Comparison of ENCODE assay signal across 1 cellular context in genomic region chr18:77123313-77124231, GRCh38.
TF ChIP-seq lines count a peak whose summit lies in the region.

No MANE protein-coding gene starts in this region.

TF ChIP-seq in H1, 55 proteins besides CTCF, POLR2A, EP300 and RAD21:
- no peak for TF ChIP-seq JUN (IDR thresholded peaks at IDR 0.05; ENCODE audit: low read depth, low read length)
- TF ChIP-seq E2F6 (IDR thresholded peaks at IDR 0.05), result no peak
- no peak for TF ChIP-seq BCL11A (IDR thresholded peaks at IDR 0.05; ENCODE audit: low read depth in 2 of 2, low read length in 2 of 2)
- TF ChIP-seq SP1 (IDR thresholded peaks at IDR 0.05; ENCODE audit: low read depth, low read length), result no peak
- TF ChIP-seq ATF3 (IDR thresholded peaks at IDR 0.05; ENCODE audit: insufficient read depth, low read depth, low read length), result no peak
- TF ChIP-seq SAP30 (IDR thresholded peaks at IDR 0.05; ENCODE audit: insufficient read depth, insufficient replicate concordance, low read length), result no peak
- TF ChIP-seq CBX8 (IDR thresholded peaks at IDR 0.05; ENCODE audit: borderline replicate concordance, low read depth, low read length), result no peak
- no peak for TF ChIP-seq RFX5 (IDR thresholded peaks at IDR 0.05; ENCODE audit: borderline replicate concordance, low read depth, low read length)
- TF ChIP-seq HDAC2 (IDR thresholded peaks at IDR 0.05; ENCODE audit: borderline replicate concordance in 1 of 2, low read depth in 2 of 2, low read length in 2 of 2), result no peak
- TF ChIP-seq SRF (IDR thresholded peaks at IDR 0.05; ENCODE audit: low read depth, low read length), result no peak
- TF ChIP-seq SIN3A (conservative IDR thresholded peaks at IDR 0.05 in 1 of 2, IDR thresholded peaks at IDR 0.05 in 1 of 2; ENCODE audit: low read depth in 1 of 2, low read length in 2 of 2), result no peak
- TF ChIP-seq EZH2 (IDR thresholded peaks at IDR 0.05; ENCODE audit: low read depth, low read length, severe bottlenecking), result no peak
- no peak for TF ChIP-seq POU5F1 (IDR thresholded peaks at IDR 0.05; ENCODE audit: low read depth, low read length)
- TF ChIP-seq KDM1A (IDR thresholded peaks at IDR 0.05; ENCODE audit: borderline replicate concordance, low read length), result no peak
- TF ChIP-seq ATF2 (IDR thresholded peaks at IDR 0.05; ENCODE audit: low read length), result no peak
- no peak for TF ChIP-seq NANOG (IDR thresholded peaks at IDR 0.05; ENCODE audit: insufficient read depth, low read depth, low read length, poor library complexity, severe bottlenecking)
- no peak for TF ChIP-seq CHD2 (IDR thresholded peaks at IDR 0.05; ENCODE audit: low read length)
- TF ChIP-seq ZNF274 (IDR thresholded peaks at IDR 0.05; ENCODE audit: borderline replicate concordance, extremely low read depth, low read length), result no peak
- no peak for TF ChIP-seq SP2 (IDR thresholded peaks at IDR 0.05; ENCODE audit: low read length)
- no peak for TF ChIP-seq CREB1 (IDR thresholded peaks at IDR 0.05)
